Comparison of ENCODE assay signal across 8 cellular contexts in the genomic region with DNA sequence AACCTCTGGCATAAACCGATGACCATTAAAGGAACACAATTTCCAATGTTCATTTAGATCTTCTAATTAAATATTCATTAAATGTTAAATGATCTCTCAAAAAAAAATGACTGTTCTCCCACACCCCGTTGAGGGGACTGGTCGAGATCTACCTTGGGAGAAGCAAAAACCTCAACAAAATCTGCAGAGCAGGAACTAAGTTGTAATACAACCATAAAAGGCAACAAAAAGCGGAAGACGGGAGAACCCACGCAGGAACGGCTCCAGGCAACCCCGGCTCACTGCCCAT. TPM values are rescaled to one million over a fixed set of nuclear protein-coding genes. Genes with fewer than 3 reads are reported as not detected.
A peak's percentile ranks its signal among the peaks of the same experiment; 100 is the strongest.
DNase-seq lines count a peak whose midpoint lies in the region; ATAC-seq, FAIRE-seq and TF ChIP-seq lines count a peak whose summit lies in the region.

No MANE protein-coding gene starts in this region.

- FAIRE-seq in HTR-8/SVneo (lab: Jason Lieb, UNC): no peak

- H3K9me3 ChIP-seq in BLaER1 treated with 17β-estradiol and CSF1 and Interleukin-3, amounts not matched to agents 10 nM and 100 nM (replicated peaks in 1 of 11): peaks cover 0 to 23% (median 9%) of the 10 kb centered on the region in 11 experiments; a peak in 10 of 22 replicates

- peaks cover 20% of the 10 kb centered on the region for H3K36me3 Mint-ChIP-seq in endothelial cell (ENCODE audit: low read depth, unreplicated experiment)
- H3K36me3 Mint-ChIP-seq in naive B cell: no peaks in the 10 kb centered on the region

- ATAC-seq in GM19324 (IDR thresholded peaks at IDR 0.05; ENCODE audit: low FRiP score, unreplicated experiment): peak; percentile 29
- peak; percentile 27 for ATAC-seq in HG03280 (IDR thresholded peaks at IDR 0.05; ENCODE audit: unreplicated experiment)
- peak; percentile 57 to 59 for ATAC-seq in naive B cell (ENCODE audit: low read depth in 2 of 2)

- H3K27ac Mint-ChIP-seq in endothelial cell (ENCODE audit: unreplicated experiment): peak overlapping the region; percentile 90
- H3K27ac Mint-ChIP-seq in naive B cell: peak overlapping the region; percentile 87 to 99 (median 98)

- H3K4me1 ChIP-seq in BLaER1 treated with 17β-estradiol and CSF1 and Interleukin-3, amounts not matched to agents 10 nM and 100 nM: peaks cover 6 to 28% (median 21%) of the 10 kb centered on the region in 10 experiments

- H3K4me1 Mint-ChIP-seq in endothelial cell (ENCODE audit: unreplicated experiment) (peaks cover 5% of the 10 kb centered on the region), naive B cell (peaks cover 4 to 32% (median 17%) of the 10 kb centered on the region in 3 donors)

- H3K27ac ChIP-seq in BLaER1 treated with 17β-estradiol and CSF1 and Interleukin-3, amounts not matched to agents 10 nM and 100 nM: peak overlapping the region; percentile 85 to 98 (median 92)

- H3K36me3 ChIP-seq in BLaER1 treated with 17β-estradiol and CSF1 and Interleukin-3, amounts not matched to agents 10 nM and 100 nM: no peaks in the 10 kb centered on the region

- peak overlapping the region; percentile 85 to 95 (median 91) for H3K9ac ChIP-seq in BLaER1 treated with 17β-estradiol and CSF1 and Interleukin-3, amounts not matched to agents 10 nM and 100 nM

- H3K27me3 Mint-ChIP-seq in endothelial cell (ENCODE audit: unreplicated experiment) (peaks cover 8% of the 10 kb centered on the region), naive B cell (no peaks in the 10 kb centered on the region)

- peak overlapping the region; percentile 81 to 95 (median 89) for H3K4me2 ChIP-seq in BLaER1 treated with 17β-estradiol and CSF1 and Interleukin-3, amounts not matched to agents 10 nM and 100 nM

- TF ChIP-seq CTCF in endothelial cell (IDR thresholded peaks at IDR 0.05; ENCODE audit: unreplicated experiment): no peak

- H4K20me1 ChIP-seq in BLaER1 treated with 17β-estradiol and CSF1 and Interleukin-3, amounts not matched to agents 10 nM and 100 nM: no peaks in the 10 kb centered on the region

- H3K9me3 Mint-ChIP-seq in endothelial cell (ENCODE audit: unreplicated experiment) (no peaks in the 10 kb centered on the region), naive B cell (peaks cover 0 to 14% (median 5%) of the 10 kb centered on the region in 7 donors)

- peaks cover 0 to 27% (median 14%) of the 10 kb centered on the region in 11 experiments; a peak in 14 of 22 replicates for H3K27me3 ChIP-seq in BLaER1 treated with 17β-estradiol and CSF1 and Interleukin-3, amounts not matched to agents 10 nM and 100 nM

- peak; percentile 82 for DNase-seq in SIG-M5 treated with dmso at 0.1 percent for 504 hours (lab: John Stamatoyannopoulos, UW; ENCODE audit: unreplicated experiment)
- DNase-seq in endothelial cell (ENCODE audit: low spot score): no peak
- DNase-seq in naive B cell: no peak
- DNase-seq in NCI-H128 (lab: John Stamatoyannopoulos, UW; ENCODE audit: unreplicated experiment): no peak
- DNase-seq in HTR-8/SVneo (ENCODE audit: insufficient read length, low spot score): no peak

- H3K4me3 Mint-ChIP-seq in endothelial cell (ENCODE audit: unreplicated experiment) (peak overlapping the region; percentile 90), naive B cell (peak overlapping the region; percentile 91 to 100 (median 97))

- H3K4me3 ChIP-seq in BLaER1 treated with 17β-estradiol and CSF1 and Interleukin-3, amounts not matched to agents 10 nM and 100 nM: peak overlapping the region; percentile 65 to 81 (median 74)

RNA-seq across cellular contexts. Expression of gene TERC, which starts 0.8 kb away (rescaled TPM):
- 3.2 TPM for total RNA-seq in endothelial cell (ENCODE audit: unreplicated experiment)
- 1 to 10 TPM in 3 of 6 donors, not detected in 3; 1.9 to 3.3 (median 1.9) TPM for polyA plus RNA-seq in naive B cell (ENCODE audit: low read depth in 6 of 6)

RNA-seq across cellular contexts. Expression of gene ACTRT3, which starts 5.3 kb away (rescaled TPM):
- 2.6 TPM for total RNA-seq in endothelial cell (ENCODE audit: unreplicated experiment)
- under 1 TPM in 5 of 6 donors, not detected in 1; 0.12 to 0.59 (median 0.23) TPM for polyA plus RNA-seq in naive B cell (ENCODE audit: low read depth in 6 of 6)

RNA-seq across cellular contexts. Expression of gene MYNN, which starts 9.1 kb away (rescaled TPM):
- total RNA-seq in endothelial cell (ENCODE audit: unreplicated experiment): 13.0 TPM
- polyA plus RNA-seq in naive B cell (ENCODE audit: low read depth in 6 of 6): 10 to 100 TPM; 18.7 to 44.1 (median 20.4) TPM

RNA-seq across cellular contexts. Expression of gene LRRIQ4, which starts 48.6 kb away (rescaled TPM):
- total RNA-seq in endothelial cell (ENCODE audit: unreplicated experiment): 0.38 TPM
- polyA plus RNA-seq in naive B cell (ENCODE audit: low read depth in 6 of 6): under 1 TPM in 1 of 6 donors, not detected in 5; 0.27 TPM

RNA-seq across cellular contexts. Expression of gene LRRC34, which starts 48.6 kb away (rescaled TPM):
- total RNA-seq in endothelial cell (ENCODE audit: unreplicated experiment): 5.6 TPM
- polyA plus RNA-seq in naive B cell (ENCODE audit: low read depth in 6 of 6): 1 to 10 TPM in 4 of 6 donors, under 1 TPM in 2; 0.49 to 4.3 (median 1.8) TPM
